9 cellular contexts compared by ENCODE assay signal in genomic region chr3:180870008-180870733, GRCh38. TPM values are rescaled to one million over a fixed set of nuclear protein-coding genes. Genes with fewer than 3 reads are reported as not detected.
DNase-seq lines count a peak whose midpoint lies in the region; ATAC-seq and TF ChIP-seq lines count a peak whose summit lies in the region.
"Had no signal": no experiment of that assay in that cellular context is flagged by ENCODE, and none has a peak within 500 bp of the region (broad histone marks: within the 10 kb centered on the region; RNA-seq: fewer than 3 reads in every experiment).

No MANE protein-coding gene starts in this region.

- TF ChIP-seq CTCF in choroid plexus epithelial cell (conservative IDR thresholded peaks at IDR 0.05; ENCODE audit: low read depth, low read length): no peak
- peak in 1 of 5 experiments; percentile 25 for TF ChIP-seq CTCF in gastrocnemius medialis (IDR thresholded peaks at IDR 0.05 in 4 of 5, conservative IDR thresholded peaks at IDR 0.05 in 1 of 5)

- peak; percentile 35 to 53 for TF ChIP-seq POLR2A in gastrocnemius medialis (IDR thresholded peaks at IDR 0.05)

- no peaks in the 10 kb centered on the region for H3K36me3 Mint-ChIP-seq in activated CD4-positive, alpha-beta T cell treated with anti-CD3 and anti-CD28 coated beads for 36 hours (ENCODE audit: low read depth)

- POLR2A ChIA-PET in activated CD4-positive, alpha-beta T cell treated with anti-CD3 and anti-CD28 coated beads for 36 hours (lab: Charles Lee): no interaction called here

- peak; percentile 76 for DNase-seq in ELF-1 (ENCODE audit: low read depth, low spot score)
- DNase-seq in choroid plexus epithelial cell (ENCODE audit: low read depth): peak; percentile 9
- peak; percentile 73 for DNase-seq in islet precursor cell
- DNase-seq in gastrocnemius medialis: peak; percentile 45 to 62
- DNase-seq in NCI-H1417 treated with DMSO at 0.1 percent for 48 hours (lab: John Stamatoyannopoulos, UW): no peak
- no peak for DNase-seq in activated CD4-positive, alpha-beta T cell treated with anti-CD3 and anti-CD28 coated beads for 36 hours
- DNase-seq: GF-D8 had no signal

- peaks cover 7% of the 10 kb centered on the region for H3K4me1 Mint-ChIP-seq in activated CD4-positive, alpha-beta T cell treated with anti-CD3 and anti-CD28 coated beads for 36 hours

- H3K4me3 ChIP-seq in choroid plexus epithelial cell (ENCODE audit: low read depth, low read length): peak overlapping the region; percentile 24
- H3K4me3 ChIP-seq in gastrocnemius medialis: peak overlapping the region; percentile 52 to 62 (median 54)

- H3K9me3 Mint-ChIP-seq in activated CD4-positive, alpha-beta T cell treated with anti-CD3 and anti-CD28 coated beads for 36 hours (ENCODE audit: low read depth): no peaks in the 10 kb centered on the region

- H3K27ac ChIP-seq in gastrocnemius medialis: peak overlapping the region; percentile 85 to 89 (median 86)

- H3K4me1 ChIP-seq in gastrocnemius medialis: peaks cover 19 to 26% of the 10 kb centered on the region in 2 donors

- no peaks in the 10 kb centered on the region for H3K36me3 ChIP-seq in gastrocnemius medialis

- CTCF ChIA-PET in activated CD4-positive, alpha-beta T cell treated with anti-CD3 and anti-CD28 coated beads for 36 hours (lab: Charles Lee): interaction anchor here (0.5 to 0.6 kb wide), 2 partner anchors 886 to 1640 kb away, joined by 3 read pairs; no protein-coding TSS in a partner anchor

- no peak overlapping the region for H3K27ac Mint-ChIP-seq in activated CD4-positive, alpha-beta T cell treated with anti-CD3 and anti-CD28 coated beads for 36 hours

- no peak overlapping the region for H3K4me3 Mint-ChIP-seq in activated CD4-positive, alpha-beta T cell treated with anti-CD3 and anti-CD28 coated beads for 36 hours

- H3K9me3 ChIP-seq in gastrocnemius medialis: no peaks in the 10 kb centered on the region

- no peaks in the 10 kb centered on the region for H3K27me3 ChIP-seq in gastrocnemius medialis

- intact Hi-C loops in gastrocnemius medialis (cut with DNase I; ENCODE audit: low total_unique reads): loop anchor here (1.0 to 5.0 kb wide), 2 partner anchors 42 to 63 kb away; partner anchors contain the start of gene FXR1
- intact Hi-C loops in activated CD4-positive, alpha-beta T cell treated with anti-CD3 and anti-CD28 coated beads for 36 hours (cut with DNase I, micrococcal nuclease): no loop called here

- peaks cover 33% of the 10 kb centered on the region for H3K27me3 Mint-ChIP-seq in activated CD4-positive, alpha-beta T cell treated with anti-CD3 and anti-CD28 coated beads for 36 hours

- ATAC-seq in gastrocnemius medialis (peak; percentile 35 to 53), HG03095 (IDR thresholded peaks at IDR 0.05; ENCODE audit: unreplicated experiment) (no peak), HG03139 (IDR thresholded peaks at IDR 0.05; ENCODE audit: unreplicated experiment) (no peak)
- ATAC-seq in activated CD4-positive, alpha-beta T cell treated with anti-CD3 and anti-CD28 coated beads for 36 hours: no peak

- in situ Hi-C loops in gastrocnemius medialis (cut with MboI; ENCODE audit: low sequenced_read_pairs in 4 of 4): no loop called here

RNA-seq across cellular contexts. Expression of gene FXR1, which starts 42.3 kb away (rescaled TPM):
- total RNA-seq in gastrocnemius medialis: 100 to 1,000 TPM; 547 to 578 (median 571) TPM
- 100 to 1,000 TPM; 175 to 186 TPM for total RNA-seq in activated CD4-positive, alpha-beta T cell treated with anti-CD3 and anti-CD28 coated beads for 36 hours

Comparison
In these comparisons a context has a peak if more than half of its experiments do, and no peak if none do; other contexts are left out.
1. DNase-seq: peak in ELF-1 (single experiment), choroid plexus epithelial cell (single experiment), islet precursor cell (single experiment) and gastrocnemius medialis (2 of 2); none in NCI-H1417 treated with DMSO at 0.1 percent for 48 hours (single experiment) and activated CD4-positive, alpha-beta T cell treated with anti-CD3 and anti-CD28 coated beads for 36 hours (single experiment).
2. ATAC-seq: peak in gastrocnemius medialis (2 of 2); none in HG03095 (single experiment), activated CD4-positive, alpha-beta T cell treated with anti-CD3 and anti-CD28 coated beads for 36 hours (single experiment) and HG03139 (single experiment).